1 cellular context compared by ENCODE assay signal in genomic region chr13:40777957-40778235, GRCh38.
TF ChIP-seq lines count a peak whose summit lies in the region.

No MANE protein-coding gene starts in this region.

TF ChIP-seq in endothelial cell of umbilical vein, 7 proteins besides CTCF, POLR2A, EP300 and RAD21 (continued from another document):
- TF ChIP-seq MAX (IDR thresholded peaks at IDR 0.05; ENCODE audit: insufficient read depth, insufficient read length) = no peak
- TF ChIP-seq GATA2 (IDR thresholded peaks at IDR 0.05; ENCODE audit: insufficient read depth, insufficient read length, low read depth, low read length) = no peak
- TF ChIP-seq MYC (IDR thresholded peaks at IDR 0.05; ENCODE audit: low read depth, low read length) = no peak
- no peak for TF ChIP-seq EZH2 (IDR thresholded peaks at IDR 0.05; ENCODE audit: borderline replicate concordance, low read depth, low read length, severe bottlenecking)
- TF ChIP-seq POLR2AphosphoS5 (IDR thresholded peaks at IDR 0.05; ENCODE audit: insufficient read depth, low read depth, low read length) = no peak
